Comparison of ENCODE assay signal across 31 cellular contexts in genomic region chr5:21681906-21682305, GRCh38.
"Had no signal": no experiment of that assay in that cellular context is flagged by ENCODE, and none has a peak within 500 bp of the region (broad histone marks: within the 10 kb centered on the region; RNA-seq: fewer than 3 reads in every experiment).

No MANE protein-coding gene starts in this region.

- H3K36me3 Mint-ChIP-seq: activated CD4-positive, alpha-beta memory T cell treated with anti-CD3 and anti-CD28 coated beads for 36 hours; activated CD8-positive, alpha-beta memory T cell treated with anti-CD3 and anti-CD28 coated beads, Interleukin-2, amount 10 ng/mL, durations not matched to agents 7 days and 5 days; activated naive CD4-positive, alpha-beta T cell treated with anti-CD3 and anti-CD28 coated beads, Interleukin-2, amount 50 U/mL, for 72 hours; activated naive CD8-positive, alpha-beta T cell treated with anti-CD3 and anti-CD28 coated beads, Interleukin-2, amount 10 ng/mL, durations not matched to agents 7 days and 5 days had no signal

- H3K4me1 Mint-ChIP-seq: activated CD4-positive, alpha-beta T cell treated with anti-CD3 and anti-CD28 coated beads for 36 hours; activated CD4-positive, alpha-beta T cell treated with anti-CD3 and anti-CD28 coated beads, Interleukin-2, amount 10 ng/mL, durations not matched to agents 24 days and 14 days; activated CD8-positive, alpha-beta memory T cell treated with anti-CD3 and anti-CD28 coated beads, Interleukin-2, amount 10 ng/mL, durations not matched to agents 7 days and 5 days; activated naive CD8-positive, alpha-beta T cell treated with anti-CD3 and anti-CD28 coated beads, Interleukin-2, amount 10 ng/mL, durations not matched to agents 7 days and 5 days had no signal

- H3K27me3 ChIP-seq: ascending aorta, brain microvascular endothelial cell, esophagus muscularis mucosa, gastroesophageal sphincter had no signal

- H3K27me3 Mint-ChIP-seq: activated CD4-positive, alpha-beta memory T cell treated with anti-CD3 and anti-CD28 coated beads for 36 hours; activated CD4-positive, alpha-beta T cell treated with anti-CD3 and anti-CD28 coated beads for 36 hours; activated CD4-positive, alpha-beta T cell treated with anti-CD3 and anti-CD28 coated beads, Interleukin-2, amount 10 ng/mL, durations not matched to agents 24 days and 14 days; activated CD8-positive, alpha-beta memory T cell treated with anti-CD3 and anti-CD28 coated beads, Interleukin-2, amount 10 ng/mL, durations not matched to agents 7 days and 5 days; activated naive CD8-positive, alpha-beta T cell treated with anti-CD3 and anti-CD28 coated beads, Interleukin-2, amount 10 ng/mL, durations not matched to agents 7 days and 5 days; effector memory CD8-positive, alpha-beta T cell had no signal

- H3K4me3 Mint-ChIP-seq: activated CD4-positive, alpha-beta memory T cell treated with anti-CD3 and anti-CD28 coated beads for 36 hours; activated CD4-positive, alpha-beta T cell treated with anti-CD3 and anti-CD28 coated beads for 36 hours; activated CD4-positive, alpha-beta T cell treated with anti-CD3 and anti-CD28 coated beads, Interleukin-2, amount 10 ng/mL, durations not matched to agents 24 days and 14 days; activated CD8-positive, alpha-beta memory T cell treated with anti-CD3 and anti-CD28 coated beads, Interleukin-2, amount 10 ng/mL, durations not matched to agents 7 days and 5 days; activated CD8-positive, alpha-beta T cell treated with anti-CD3 and anti-CD28 coated beads, Interleukin-2, amount 10 ng/mL, durations not matched to agents 7 days and 5 days; activated naive CD4-positive, alpha-beta T cell treated with anti-CD3 and anti-CD28 coated beads for 36 hours; activated naive CD8-positive, alpha-beta T cell treated with anti-CD3 and anti-CD28 coated beads, Interleukin-2, amount 10 ng/mL, durations not matched to agents 7 days and 5 days; activated T-helper 1 cell treated with anti-CD3 and anti-CD28 coated beads, Interleukin-12 subunit alpha, Interleukin-12 subunit beta, Interleukin-2, Interleukin-4 antibody, amounts not matched to agents 30 ng/mL and 10 ng/mL and 1 ng/mL, durations not matched to agents 14 hours and 24 hours and 36 hours; effector memory CD8-positive, alpha-beta T cell had no signal

- H3K9me3 ChIP-seq: ascending aorta, esophagus muscularis mucosa, gastroesophageal sphincter had no signal

- FAIRE-seq: bronchial epithelial cell, colon had no signal

- ATAC-seq: activated CD4-positive, alpha-beta T cell treated with anti-CD3 and anti-CD28 coated beads for 36 hours; activated CD8-positive, alpha-beta memory T cell treated with anti-CD3 and anti-CD28 coated beads, Interleukin-2, amount 10 ng/mL, durations not matched to agents 7 days and 5 days; activated CD8-positive, alpha-beta T cell treated with anti-CD3 and anti-CD28 coated beads, Interleukin-2, amount 10 ng/mL, durations not matched to agents 7 days and 5 days; activated naive CD4-positive, alpha-beta T cell treated with anti-CD3 and anti-CD28 coated beads, Interleukin-2, amount 50 U/mL, for 72 hours; effector memory CD8-positive, alpha-beta T cell; gastroesophageal sphincter had no signal

- DNase-seq: activated CD4-positive, alpha-beta memory T cell treated with anti-CD3 and anti-CD28 coated beads for 36 hours; activated CD4-positive, alpha-beta T cell treated with anti-CD3 and anti-CD28 coated beads for 36 hours; activated CD4-positive, alpha-beta T cell treated with anti-CD3 and anti-CD28 coated beads, Interleukin-2, amount 10 ng/mL, durations not matched to agents 24 days and 14 days; activated CD4-positive, CD25-positive, alpha-beta regulatory T cell; activated CD4-positive, CD25-positive, alpha-beta regulatory T cell treated with anti-CD3 and anti-CD28 coated beads, Interleukin-2, amount 50 U/mL, for 72 hours; activated CD8-positive, alpha-beta memory T cell treated with anti-CD3 and anti-CD28 coated beads, Interleukin-2, amount 10 ng/mL, durations not matched to agents 7 days and 5 days; activated CD8-positive, alpha-beta memory T cell treated with anti-CD3 and anti-CD28 coated beads, Interleukin-2, amount 50 U/mL, for 4 hours; activated CD8-positive, alpha-beta T cell treated with anti-CD3 and anti-CD28 coated beads, Interleukin-2, amount 10 ng/mL, durations not matched to agents 7 days and 5 days; activated effector memory CD4-positive, alpha-beta T cell treated with anti-CD3 and anti-CD28 coated beads, Interleukin-2, amount 50 U/mL, for 16 hours; activated naive CD4-positive, alpha-beta T cell treated with anti-CD3 and anti-CD28 coated beads for 36 hours; activated naive CD8-positive, alpha-beta T cell treated with anti-CD3 and anti-CD28 coated beads, Interleukin-2, amount 10 ng/mL, durations not matched to agents 7 days and 5 days; activated T-cell treated with anti-CD3 and anti-CD28 coated beads, Interleukin-2, amount 50 U/mL, for 1 hour; activated T-cell treated with anti-CD3 and anti-CD28 coated beads, Interleukin-2, amount 50 U/mL, for 48 hours; brain microvascular endothelial cell; caudate nucleus; cortex of kidney; dermis blood vessel endothelial cell; effector CD4-positive, alpha-beta T cell; effector memory CD8-positive, alpha-beta T cell; erythroblast; foreskin melanocyte; head of caudate nucleus; T-helper 2 cell had no signal

- H3K36me3 ChIP-seq: ascending aorta, brain microvascular endothelial cell, esophagus muscularis mucosa, gastroesophageal sphincter had no signal

- H3K4me1 ChIP-seq: ascending aorta, esophagus muscularis mucosa, gastroesophageal sphincter had no signal

- H3K9me3 Mint-ChIP-seq: activated CD4-positive, alpha-beta T cell treated with anti-CD3 and anti-CD28 coated beads, Interleukin-2, amount 10 ng/mL, durations not matched to agents 24 days and 14 days; activated naive CD4-positive, alpha-beta T cell treated with anti-CD3 and anti-CD28 coated beads for 36 hours; activated naive CD8-positive, alpha-beta T cell treated with anti-CD3 and anti-CD28 coated beads, Interleukin-2, amount 10 ng/mL, durations not matched to agents 7 days and 5 days; activated T-helper 1 cell treated with anti-CD3 and anti-CD28 coated beads, Interleukin-12 subunit alpha, Interleukin-12 subunit beta, Interleukin-2, Interleukin-4 antibody, amounts not matched to agents 30 ng/mL and 10 ng/mL and 1 ng/mL, durations not matched to agents 14 hours and 24 hours and 36 hours had no signal

- H3K4me3 ChIP-seq: ascending aorta, esophagus muscularis mucosa, gastroesophageal sphincter had no signal

- H3K27ac Mint-ChIP-seq: activated CD4-positive, alpha-beta memory T cell treated with anti-CD3 and anti-CD28 coated beads for 36 hours; activated CD4-positive, alpha-beta T cell treated with anti-CD3 and anti-CD28 coated beads for 36 hours; activated CD4-positive, alpha-beta T cell treated with anti-CD3 and anti-CD28 coated beads, Interleukin-2, amount 10 ng/mL, durations not matched to agents 24 days and 14 days; activated CD8-positive, alpha-beta memory T cell treated with anti-CD3 and anti-CD28 coated beads, Interleukin-2, amount 10 ng/mL, durations not matched to agents 7 days and 5 days; activated CD8-positive, alpha-beta T cell treated with anti-CD3 and anti-CD28 coated beads, Interleukin-2, amount 10 ng/mL, durations not matched to agents 7 days and 5 days; activated naive CD4-positive, alpha-beta T cell treated with anti-CD3 and anti-CD28 coated beads for 36 hours; activated naive CD4-positive, alpha-beta T cell treated with anti-CD3 and anti-CD28 coated beads, Interleukin-2, amount 50 U/mL, for 72 hours; activated naive CD8-positive, alpha-beta T cell treated with anti-CD3 and anti-CD28 coated beads, Interleukin-2, amount 10 ng/mL, durations not matched to agents 7 days and 5 days; activated T-helper 1 cell treated with anti-CD3 and anti-CD28 coated beads, Interleukin-12 subunit alpha, Interleukin-12 subunit beta, Interleukin-2, Interleukin-4 antibody, amounts not matched to agents 30 ng/mL and 10 ng/mL and 1 ng/mL, durations not matched to agents 14 hours and 24 hours and 36 hours; activated T-helper 2 cell treated with anti-CD3 and anti-CD28 coated beads, Interferon-gamma antibody, Interleukin-2, Interleukin-4, amounts not matched to agents 10 μg/mL and 5 μg/mL and 100 μg/mL, durations not matched to agents 14 hours and 24 hours and 36 hours; effector memory CD8-positive, alpha-beta T cell had no signal

- H3K27ac ChIP-seq: ascending aorta, brain microvascular endothelial cell, esophagus muscularis mucosa, gastroesophageal sphincter had no signal
